Comparison of ENCODE assay signal across 1 cellular context in the genomic region with DNA sequence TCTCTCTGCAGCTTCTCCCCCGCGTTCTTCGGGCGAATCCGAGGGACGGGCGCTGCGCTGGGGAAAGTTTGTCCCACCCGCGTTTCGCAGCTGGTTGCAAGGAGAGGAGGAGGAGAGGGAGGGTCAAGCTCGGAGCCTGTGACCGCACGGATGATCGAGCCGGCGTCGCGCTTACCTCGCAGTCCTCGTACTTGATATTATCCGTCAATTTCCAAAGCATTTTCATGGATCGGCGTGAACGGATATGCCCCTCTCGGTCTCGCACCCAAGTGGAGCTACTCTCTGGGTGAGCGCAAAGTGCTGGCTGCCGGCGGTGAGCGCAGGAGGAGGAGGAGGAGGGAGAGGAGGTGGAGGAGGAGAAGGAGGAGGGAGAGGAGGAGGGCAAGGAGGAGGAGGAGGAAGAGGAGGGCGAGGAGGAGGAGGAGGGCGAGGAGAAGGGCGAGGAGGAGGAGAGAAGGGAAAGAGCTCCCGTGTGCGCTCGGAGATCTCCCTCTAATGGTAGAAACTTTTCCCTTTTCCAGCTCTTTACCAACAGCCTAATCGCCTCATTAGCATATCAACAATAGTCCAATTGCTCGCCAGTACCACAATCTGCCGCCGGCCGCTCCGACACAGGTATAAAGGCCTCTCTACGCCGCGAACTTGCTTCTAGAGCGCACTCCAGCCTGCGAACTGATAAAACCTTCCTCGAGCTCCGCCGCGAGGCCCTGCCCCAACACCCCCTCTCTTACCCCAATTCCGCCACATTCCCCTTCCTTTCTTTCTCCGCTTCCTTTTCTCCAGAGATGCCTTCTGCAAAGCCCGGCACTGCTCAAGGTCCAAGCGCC.
A peak's percentile ranks its signal among the peaks of the same experiment; 100 is the strongest.
TF ChIP-seq lines count a peak whose summit lies in the region.

A gene (minus strand): TSS at position 309 of the 827 bp plus-strand sequence. CDS start 83 bp downstream, at position 226.

TF ChIP-seq in K562, 482 proteins besides CTCF, POLR2A, EP300 and RAD21 (continued from another document):
- TF ChIP-seq, protein P1, sequence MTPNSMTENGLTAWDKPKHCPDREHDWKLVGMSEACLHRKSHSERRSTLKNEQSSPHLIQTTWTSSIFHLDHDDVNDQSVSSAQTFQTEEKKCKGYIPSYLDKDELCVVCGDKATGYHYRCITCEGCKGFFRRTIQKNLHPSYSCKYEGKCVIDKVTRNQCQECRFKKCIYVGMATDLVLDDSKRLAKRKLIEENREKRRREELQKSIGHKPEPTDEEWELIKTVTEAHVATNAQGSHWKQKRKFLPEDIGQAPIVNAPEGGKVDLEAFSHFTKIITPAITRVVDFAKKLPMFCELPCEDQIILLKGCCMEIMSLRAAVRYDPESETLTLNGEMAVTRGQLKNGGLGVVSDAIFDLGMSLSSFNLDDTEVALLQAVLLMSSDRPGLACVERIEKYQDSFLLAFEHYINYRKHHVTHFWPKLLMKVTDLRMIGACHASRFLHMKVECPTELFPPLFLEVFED (CRISPR knock-in tag; conservative IDR thresholded peaks at IDR 0.05), result 0 out of 2 replicates have a peak, but pooled peaks have one; percentile 49
- no peak for TF ChIP-seq PURB (CRISPR knock-in tag; IDR thresholded peaks at IDR 0.05; ENCODE audit: low read depth)
- TF ChIP-seq, protein P2, sequence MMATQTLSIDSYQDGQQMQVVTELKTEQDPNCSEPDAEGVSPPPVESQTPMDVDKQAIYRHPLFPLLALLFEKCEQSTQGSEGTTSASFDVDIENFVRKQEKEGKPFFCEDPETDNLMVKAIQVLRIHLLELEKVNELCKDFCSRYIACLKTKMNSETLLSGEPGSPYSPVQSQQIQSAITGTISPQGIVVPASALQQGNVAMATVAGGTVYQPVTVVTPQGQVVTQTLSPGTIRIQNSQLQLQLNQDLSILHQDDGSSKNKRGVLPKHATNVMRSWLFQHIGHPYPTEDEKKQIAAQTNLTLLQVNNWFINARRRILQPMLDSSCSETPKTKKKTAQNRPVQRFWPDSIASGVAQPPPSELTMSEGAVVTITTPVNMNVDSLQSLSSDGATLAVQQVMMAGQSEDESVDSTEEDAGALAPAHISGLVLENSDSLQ (IDR thresholded peaks at IDR 0.05), result peak; percentile 46; the same call in 1 of the 2 replicates
- TF ChIP-seq NFE2L1 (tag; IDR thresholded peaks at IDR 0.05; ENCODE audit: borderline replicate concordance, low read depth), result no peak
- TF ChIP-seq, protein P3, sequence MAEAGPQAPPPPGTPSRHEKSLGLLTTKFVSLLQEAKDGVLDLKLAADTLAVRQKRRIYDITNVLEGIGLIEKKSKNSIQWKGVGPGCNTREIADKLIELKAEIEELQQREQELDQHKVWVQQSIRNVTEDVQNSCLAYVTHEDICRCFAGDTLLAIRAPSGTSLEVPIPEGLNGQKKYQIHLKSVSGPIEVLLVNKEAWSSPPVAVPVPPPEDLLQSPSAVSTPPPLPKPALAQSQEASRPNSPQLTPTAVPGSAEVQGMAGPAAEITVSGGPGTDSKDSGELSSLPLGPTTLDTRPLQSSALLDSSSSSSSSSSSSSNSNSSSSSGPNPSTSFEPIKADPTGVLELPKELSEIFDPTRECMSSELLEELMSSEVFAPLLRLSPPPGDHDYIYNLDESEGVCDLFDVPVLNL (CRISPR knock-in tag; IDR thresholded peaks at IDR 0.05; ENCODE audit: low read depth), result no peak
- TF ChIP-seq, protein P4, sequence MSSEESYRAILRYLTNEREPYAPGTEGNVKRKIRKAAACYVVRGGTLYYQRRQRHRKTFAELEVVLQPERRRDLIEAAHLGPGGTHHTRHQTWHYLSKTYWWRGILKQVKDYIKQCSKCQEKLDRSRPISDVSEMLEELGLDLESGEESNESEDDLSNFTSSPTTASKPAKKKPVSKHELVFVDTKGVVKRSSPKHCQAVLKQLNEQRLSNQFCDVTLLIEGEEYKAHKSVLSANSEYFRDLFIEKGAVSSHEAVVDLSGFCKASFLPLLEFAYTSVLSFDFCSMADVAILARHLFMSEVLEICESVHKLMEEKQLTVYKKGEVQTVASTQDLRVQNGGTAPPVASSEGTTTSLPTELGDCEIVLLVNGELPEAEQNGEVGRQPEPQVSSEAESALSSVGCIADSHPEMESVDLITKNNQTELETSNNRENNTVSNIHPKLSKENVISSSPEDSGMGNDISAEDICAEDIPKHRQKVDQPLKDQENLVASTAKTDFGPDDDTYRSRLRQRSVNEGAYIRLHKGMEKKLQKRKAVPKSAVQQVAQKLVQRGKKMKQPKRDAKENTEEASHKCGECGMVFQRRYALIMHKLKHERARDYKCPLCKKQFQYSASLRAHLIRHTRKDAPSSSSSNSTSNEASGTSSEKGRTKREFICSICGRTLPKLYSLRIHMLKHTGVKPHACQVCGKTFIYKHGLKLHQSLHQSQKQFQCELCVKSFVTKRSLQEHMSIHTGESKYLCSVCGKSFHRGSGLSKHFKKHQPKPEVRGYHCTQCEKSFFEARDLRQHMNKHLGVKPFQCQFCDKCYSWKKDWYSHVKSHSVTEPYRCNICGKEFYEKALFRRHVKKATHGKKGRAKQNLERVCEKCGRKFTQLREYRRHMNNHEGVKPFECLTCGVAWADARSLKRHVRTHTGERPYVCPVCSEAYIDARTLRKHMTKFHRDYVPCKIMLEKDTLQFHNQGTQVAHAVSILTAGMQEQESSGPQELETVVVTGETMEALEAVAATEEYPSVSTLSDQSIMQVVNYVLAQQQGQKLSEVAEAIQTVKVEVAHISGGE (CRISPR knock-in tag; IDR thresholded peaks at IDR 0.05), result no peak
- no peak for TF ChIP-seq ETV6 (IDR thresholded peaks at IDR 0.05; ENCODE audit: borderline replicate concordance in 1 of 2, low read depth in 2 of 2, low read length in 1 of 2)
- TF ChIP-seq ETV6 (CRISPR knock-in tag; IDR thresholded peaks at IDR 0.05; ENCODE audit: borderline replicate concordance), result no peak
- TF ChIP-seq ZNF212 (CRISPR knock-in tag; IDR thresholded peaks at IDR 0.05), result no peak
- TF ChIP-seq BHLHE40 (IDR thresholded peaks at IDR 0.05; ENCODE audit: low read length), result no peak
- no peak for TF ChIP-seq NFIC (IDR thresholded peaks at IDR 0.05)
- TF ChIP-seq PHTF2 (CRISPR knock-in tag; IDR thresholded peaks at IDR 0.05), result no peak
- TF ChIP-seq OTX1 (CRISPR knock-in tag; IDR thresholded peaks at IDR 0.05), result 0 out of 2 replicates have a peak, but pooled peaks have one; percentile 19
- TF ChIP-seq EGR1 (conservative IDR thresholded peaks at IDR 0.05), result peak; percentile 41
- no peak for TF ChIP-seq GABPA (tag; conservative IDR thresholded peaks at IDR 0.05; ENCODE audit: low read depth)
- no peak for TF ChIP-seq NR2C1 (IDR thresholded peaks at IDR 0.05)
- no peak for TF ChIP-seq NR2C1 (tag; IDR thresholded peaks at IDR 0.05)
- no peak for TF ChIP-seq RBM22 (IDR thresholded peaks at IDR 0.05; ENCODE audit: low read depth, low read length, poor library complexity, severe bottlenecking)
- TF ChIP-seq ZNF3 (CRISPR knock-in tag; IDR thresholded peaks at IDR 0.05), result no peak
- no peak for TF ChIP-seq HDAC6 (IDR thresholded peaks at IDR 0.05; ENCODE audit: low read depth, low read length)
- TF ChIP-seq ZNF707 (CRISPR knock-in tag; conservative IDR thresholded peaks at IDR 0.05), result no peak
- TF ChIP-seq, protein P5, sequence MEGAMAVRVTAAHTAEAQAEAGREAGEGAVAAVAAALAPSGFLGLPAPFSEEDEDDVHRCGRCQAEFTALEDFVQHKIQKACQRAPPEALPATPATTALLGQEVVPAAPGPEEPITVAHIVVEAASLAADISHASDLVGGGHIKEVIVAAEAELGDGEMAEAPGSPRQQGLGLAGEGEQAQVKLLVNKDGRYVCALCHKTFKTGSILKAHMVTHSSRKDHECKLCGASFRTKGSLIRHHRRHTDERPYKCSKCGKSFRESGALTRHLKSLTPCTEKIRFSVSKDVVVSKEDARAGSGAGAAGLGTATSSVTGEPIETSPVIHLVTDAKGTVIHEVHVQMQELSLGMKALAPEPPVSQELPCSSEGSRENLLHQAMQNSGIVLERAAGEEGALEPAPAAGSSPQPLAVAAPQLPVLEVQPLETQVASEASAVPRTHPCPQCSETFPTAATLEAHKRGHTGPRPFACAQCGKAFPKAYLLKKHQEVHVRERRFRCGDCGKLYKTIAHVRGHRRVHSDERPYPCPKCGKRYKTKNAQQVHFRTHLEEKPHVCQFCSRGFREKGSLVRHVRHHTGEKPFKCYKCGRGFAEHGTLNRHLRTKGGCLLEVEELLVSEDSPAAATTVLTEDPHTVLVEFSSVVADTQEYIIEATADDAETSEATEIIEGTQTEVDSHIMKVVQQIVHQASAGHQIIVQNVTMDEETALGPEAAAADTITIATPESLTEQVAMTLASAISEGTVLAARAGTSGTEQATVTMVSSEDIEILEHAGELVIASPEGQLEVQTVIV (CRISPR knock-in tag; IDR thresholded peaks at IDR 0.05; ENCODE audit: borderline replicate concordance), result no peak
- no peak for TF ChIP-seq POLR3G (IDR thresholded peaks at IDR 0.05; ENCODE audit: extremely low read depth, insufficient read length, insufficient replicate concordance)
- TF ChIP-seq HMG20A (CRISPR knock-in tag; conservative IDR thresholded peaks at IDR 0.05), result no peak
- TF ChIP-seq POLR2AphosphoS2 (IDR thresholded peaks at IDR 0.05; ENCODE audit: low read length), result no peak
- TF ChIP-seq MCM2 (IDR thresholded peaks at IDR 0.05; ENCODE audit: low read depth), result 0 out of 2 replicates have a peak, but pooled peaks have one; percentile 38
- TF ChIP-seq L3MBTL2 (IDR thresholded peaks at IDR 0.05), result peak; percentile 22; the same call in 1 of the 2 replicates
- TF ChIP-seq, protein P6, sequence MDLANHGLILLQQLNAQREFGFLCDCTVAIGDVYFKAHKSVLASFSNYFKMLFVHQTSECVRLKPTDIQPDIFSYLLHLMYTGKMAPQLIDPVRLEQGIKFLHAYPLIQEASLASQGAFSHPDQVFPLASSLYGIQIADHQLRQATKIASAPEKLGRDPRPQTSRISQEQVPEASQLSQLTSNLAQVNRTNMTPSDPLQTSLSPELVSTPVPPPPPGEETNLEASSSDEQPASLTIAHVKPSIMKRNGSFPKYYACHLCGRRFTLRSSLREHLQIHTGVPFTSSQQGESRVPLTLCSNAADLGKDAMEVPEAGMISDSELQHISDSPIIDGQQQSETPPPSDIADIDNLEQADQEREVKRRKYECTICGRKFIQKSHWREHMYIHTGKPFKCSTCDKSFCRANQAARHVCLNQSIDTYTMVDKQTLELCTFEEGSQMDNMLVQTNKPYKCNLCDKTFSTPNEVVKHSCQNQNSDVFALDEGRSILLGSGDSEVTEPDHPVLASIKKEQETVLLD (IDR thresholded peaks at IDR 0.05), result no peak
